1 cellular context compared by ENCODE assay signal in the genomic region with DNA sequence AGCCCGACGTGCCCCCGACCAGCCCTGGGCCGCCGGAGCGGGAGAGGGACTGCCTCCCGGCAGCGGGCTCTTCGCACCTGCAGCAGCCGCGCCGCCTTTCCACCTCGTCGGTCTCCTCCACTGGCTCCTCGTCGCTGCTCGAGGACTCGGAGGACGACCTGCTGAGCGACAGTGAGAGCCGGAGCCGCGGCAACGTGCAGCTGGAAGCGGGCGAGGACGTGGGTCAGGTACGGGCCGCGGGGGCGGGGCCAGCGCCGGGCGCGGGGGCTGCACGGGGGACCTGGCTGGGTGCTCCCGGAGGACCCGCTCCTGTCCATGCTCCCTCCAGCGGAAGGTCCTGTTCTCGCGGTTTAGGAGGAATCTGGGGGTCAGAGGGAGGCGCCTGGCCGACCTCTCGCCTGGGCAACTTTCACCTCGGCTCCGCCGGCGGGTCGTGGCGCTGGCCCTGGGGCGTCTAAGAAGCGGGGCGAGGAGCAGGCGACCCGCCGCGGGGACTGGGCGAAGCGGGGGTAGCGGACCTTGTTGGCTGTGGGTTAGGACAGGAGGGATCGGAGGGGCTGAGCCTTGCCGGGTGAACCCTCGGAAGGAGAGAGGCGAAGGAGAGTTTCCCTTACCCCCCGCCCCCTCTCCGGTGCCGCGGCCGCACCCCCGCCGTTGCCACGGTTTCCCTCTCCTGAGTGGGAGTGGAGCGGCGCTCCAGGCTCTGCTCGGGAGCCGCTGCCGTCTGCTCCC.
TF ChIP-seq lines count a peak whose summit lies in the region.

No MANE protein-coding gene starts in this region.

TF ChIP-seq in HepG2, 621 proteins besides CTCF, POLR2A, EP300 and RAD21 (continued from another document and continues in another):
- TF ChIP-seq, protein P1, sequence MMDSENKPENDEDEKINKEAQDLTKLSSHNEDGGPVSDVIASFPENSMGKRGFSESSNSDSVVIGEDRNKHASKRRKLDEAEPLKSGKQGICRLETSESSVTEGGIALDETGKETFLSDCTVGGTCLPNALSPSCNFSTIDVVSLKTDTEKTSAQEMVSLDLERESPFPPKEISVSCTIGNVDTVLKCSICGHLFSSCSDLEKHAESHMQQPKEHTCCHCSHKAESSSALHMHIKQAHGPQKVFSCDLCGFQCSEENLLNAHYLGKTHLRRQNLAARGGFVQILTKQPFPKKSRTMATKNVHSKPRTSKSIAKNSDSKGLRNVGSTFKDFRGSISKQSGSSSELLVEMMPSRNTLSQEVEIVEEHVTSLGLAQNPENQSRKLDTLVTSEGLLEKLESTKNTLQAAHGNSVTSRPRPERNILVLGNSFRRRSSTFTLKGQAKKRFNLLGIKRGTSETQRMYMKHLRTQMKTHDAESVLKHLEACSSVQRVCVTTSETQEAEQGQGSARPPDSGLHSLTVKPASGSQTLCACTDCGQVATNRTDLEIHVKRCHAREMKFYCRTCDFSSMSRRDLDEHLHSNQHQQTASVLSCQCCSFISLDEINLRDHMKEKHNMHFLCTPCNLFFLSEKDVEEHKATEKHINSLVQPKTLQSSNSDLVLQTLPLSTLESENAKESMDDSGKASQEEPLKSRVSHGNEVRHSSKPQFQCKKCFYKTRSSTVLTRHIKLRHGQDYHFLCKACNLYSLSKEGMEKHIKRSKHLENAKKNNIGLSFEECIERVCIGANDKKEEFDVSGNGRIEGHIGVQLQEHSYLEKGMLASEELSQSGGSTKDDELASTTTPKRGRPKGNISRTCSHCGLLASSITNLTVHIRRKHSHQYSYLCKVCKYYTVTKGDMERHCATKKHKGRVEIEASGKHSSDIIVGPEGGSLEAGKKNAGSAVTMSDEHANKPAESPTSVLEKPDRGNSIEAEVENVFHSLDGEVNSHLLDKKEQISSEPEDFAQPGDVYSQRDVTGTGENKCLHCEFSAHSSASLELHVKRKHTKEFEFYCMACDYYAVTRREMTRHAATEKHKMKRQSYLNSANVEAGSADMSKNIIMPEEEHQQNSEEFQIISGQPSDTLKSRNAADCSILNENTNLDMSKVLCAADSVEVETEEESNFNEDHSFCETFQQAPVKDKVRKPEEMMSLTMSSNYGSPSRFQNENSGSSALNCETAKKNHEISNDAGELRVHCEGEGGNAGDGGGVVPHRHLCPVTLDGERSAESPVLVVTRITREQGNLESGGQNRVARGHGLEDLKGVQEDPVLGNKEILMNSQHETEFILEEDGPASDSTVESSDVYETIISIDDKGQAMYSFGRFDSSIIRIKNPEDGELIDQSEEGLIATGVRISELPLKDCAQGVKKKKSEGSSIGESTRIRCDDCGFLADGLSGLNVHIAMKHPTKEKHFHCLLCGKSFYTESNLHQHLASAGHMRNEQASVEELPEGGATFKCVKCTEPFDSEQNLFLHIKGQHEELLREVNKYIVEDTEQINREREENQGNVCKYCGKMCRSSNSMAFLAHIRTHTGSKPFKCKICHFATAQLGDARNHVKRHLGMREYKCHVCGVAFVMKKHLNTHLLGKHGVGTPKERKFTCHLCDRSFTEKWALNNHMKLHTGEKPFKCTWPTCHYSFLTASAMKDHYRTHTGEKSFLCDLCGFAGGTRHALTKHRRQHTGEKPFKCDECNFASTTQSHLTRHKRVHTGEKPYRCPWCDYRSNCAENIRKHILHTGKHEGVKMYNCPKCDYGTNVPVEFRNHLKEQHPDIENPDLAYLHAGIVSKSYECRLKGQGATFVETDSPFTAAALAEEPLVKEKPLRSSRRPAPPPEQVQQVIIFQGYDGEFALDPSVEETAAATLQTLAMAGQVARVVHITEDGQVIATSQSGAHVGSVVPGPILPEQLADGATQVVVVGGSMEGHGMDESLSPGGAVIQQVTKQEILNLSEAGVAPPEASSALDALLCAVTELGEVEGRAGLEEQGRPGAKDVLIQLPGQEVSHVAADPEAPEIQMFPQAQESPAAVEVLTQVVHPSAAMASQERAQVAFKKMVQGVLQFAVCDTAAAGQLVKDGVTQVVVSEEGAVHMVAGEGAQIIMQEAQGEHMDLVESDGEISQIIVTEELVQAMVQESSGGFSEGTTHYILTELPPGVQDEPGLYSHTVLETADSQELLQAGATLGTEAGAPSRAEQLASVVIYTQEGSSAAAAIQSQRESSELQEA (CRISPR knock-in tag; IDR thresholded peaks at IDR 0.05; ENCODE audit: not compliant biosample characterization), result peak; percentile 6
- TF ChIP-seq KDM2A (CRISPR knock-in tag; IDR thresholded peaks at IDR 0.05; ENCODE audit: borderline replicate concordance, low read depth) (peak; percentile 60; the same call in 1 of the 2 replicates), KLF12 (CRISPR knock-in tag; IDR thresholded peaks at IDR 0.05; ENCODE audit: borderline replicate concordance) (0 out of 2 replicates have a peak, but pooled peaks have one; percentile 47), FOXK1 (CRISPR knock-in tag; IDR thresholded peaks at IDR 0.05; ENCODE audit: borderline replicate concordance, low read depth) (no peak), PHF8 (CRISPR knock-in tag; IDR thresholded peaks at IDR 0.05) (peak; percentile 70), ZNF33B (CRISPR knock-in tag; IDR thresholded peaks at IDR 0.05) (peak; percentile 49; the same call in 1 of the 2 replicates), ZNF792 (CRISPR knock-in tag; IDR thresholded peaks at IDR 0.05) (peak; percentile 55; the same call in 1 of the 2 replicates), ZBTB7A (CRISPR knock-in tag; IDR thresholded peaks at IDR 0.05) (peak; percentile 81; the same call in 1 of the 2 replicates), RBM22 (optimal IDR thresholded peaks at IDR 0.05; ENCODE audit: low read length) (no peak), RXRB (CRISPR knock-in tag; IDR thresholded peaks at IDR 0.05; ENCODE audit: borderline replicate concordance) (peak; percentile 28; the same call in 1 of the 2 replicates), MED13 (CRISPR knock-in tag; IDR thresholded peaks at IDR 0.05) (no peak), ARNTL (CRISPR knock-in tag; IDR thresholded peaks at IDR 0.05) (0 out of 2 replicates have a peak, but pooled peaks have one; percentile 23), HCFC1 (IDR thresholded peaks at IDR 0.05; ENCODE audit: low read depth, low read length) (no peak), MAZ (IDR thresholded peaks at IDR 0.05; ENCODE audit: borderline replicate concordance, low read depth, low read length) (peak; percentile 63; the same call in 1 of the 2 replicates), MAZ (CRISPR knock-in tag; IDR thresholded peaks at IDR 0.05; ENCODE audit: low read depth) (peak; percentile 34; the same call in 1 of the 2 replicates), ZC3H13 (CRISPR knock-in tag; IDR thresholded peaks at IDR 0.05) (0 out of 2 replicates have a peak, but pooled peaks have one; percentile 34), GABPB1 (CRISPR knock-in tag; IDR thresholded peaks at IDR 0.05) (peak; percentile 71; the same call in 1 of the 2 replicates), ZNF335 (CRISPR knock-in tag; IDR thresholded peaks at IDR 0.05) (0 out of 2 replicates have a peak, but pooled peaks have one; percentile 19), TAF1 (CRISPR knock-in tag; IDR thresholded peaks at IDR 0.05) (peak; percentile 75; the same call in 1 of the 2 replicates), GATA4 (IDR thresholded peaks at IDR 0.05; ENCODE audit: borderline replicate concordance, low read depth) (no peak), NRL (CRISPR knock-in tag; IDR thresholded peaks at IDR 0.05; ENCODE audit: borderline replicate concordance) (peak; percentile 70; the same call in 1 of the 2 replicates), ZNF441 (CRISPR knock-in tag; IDR thresholded peaks at IDR 0.05; ENCODE audit: borderline replicate concordance) (no peak; the same call in 1 of the 2 replicates), ZNF644 (CRISPR knock-in tag; IDR thresholded peaks at IDR 0.05; ENCODE audit: low read depth) (no peak)
- TF ChIP-seq, protein P2, sequence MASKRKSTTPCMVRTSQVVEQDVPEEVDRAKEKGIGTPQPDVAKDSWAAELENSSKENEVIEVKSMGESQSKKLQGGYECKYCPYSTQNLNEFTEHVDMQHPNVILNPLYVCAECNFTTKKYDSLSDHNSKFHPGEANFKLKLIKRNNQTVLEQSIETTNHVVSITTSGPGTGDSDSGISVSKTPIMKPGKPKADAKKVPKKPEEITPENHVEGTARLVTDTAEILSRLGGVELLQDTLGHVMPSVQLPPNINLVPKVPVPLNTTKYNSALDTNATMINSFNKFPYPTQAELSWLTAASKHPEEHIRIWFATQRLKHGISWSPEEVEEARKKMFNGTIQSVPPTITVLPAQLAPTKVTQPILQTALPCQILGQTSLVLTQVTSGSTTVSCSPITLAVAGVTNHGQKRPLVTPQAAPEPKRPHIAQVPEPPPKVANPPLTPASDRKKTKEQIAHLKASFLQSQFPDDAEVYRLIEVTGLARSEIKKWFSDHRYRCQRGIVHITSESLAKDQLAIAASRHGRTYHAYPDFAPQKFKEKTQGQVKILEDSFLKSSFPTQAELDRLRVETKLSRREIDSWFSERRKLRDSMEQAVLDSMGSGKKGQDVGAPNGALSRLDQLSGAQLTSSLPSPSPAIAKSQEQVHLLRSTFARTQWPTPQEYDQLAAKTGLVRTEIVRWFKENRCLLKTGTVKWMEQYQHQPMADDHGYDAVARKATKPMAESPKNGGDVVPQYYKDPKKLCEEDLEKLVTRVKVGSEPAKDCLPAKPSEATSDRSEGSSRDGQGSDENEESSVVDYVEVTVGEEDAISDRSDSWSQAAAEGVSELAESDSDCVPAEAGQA (IDR thresholded peaks at IDR 0.05; ENCODE audit: low read depth), result no peak
- TF ChIP-seq, protein P2 (CRISPR knock-in tag; IDR thresholded peaks at IDR 0.05; ENCODE audit: borderline replicate concordance), result 0 out of 2 replicates have a peak, but pooled peaks have one; percentile 44
- TF ChIP-seq, protein P3, sequence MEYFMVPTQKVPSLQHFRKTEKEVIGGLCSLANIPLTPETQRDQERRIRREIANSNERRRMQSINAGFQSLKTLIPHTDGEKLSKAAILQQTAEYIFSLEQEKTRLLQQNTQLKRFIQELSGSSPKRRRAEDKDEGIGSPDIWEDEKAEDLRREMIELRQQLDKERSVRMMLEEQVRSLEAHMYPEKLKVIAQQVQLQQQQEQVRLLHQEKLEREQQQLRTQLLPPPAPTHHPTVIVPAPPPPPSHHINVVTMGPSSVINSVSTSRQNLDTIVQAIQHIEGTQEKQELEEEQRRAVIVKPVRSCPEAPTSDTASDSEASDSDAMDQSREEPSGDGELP (IDR thresholded peaks at IDR 0.05; ENCODE audit: borderline replicate concordance, low read depth), result peak; percentile 31; the same call in 1 of the 2 replicates
- TF ChIP-seq, protein P4, sequence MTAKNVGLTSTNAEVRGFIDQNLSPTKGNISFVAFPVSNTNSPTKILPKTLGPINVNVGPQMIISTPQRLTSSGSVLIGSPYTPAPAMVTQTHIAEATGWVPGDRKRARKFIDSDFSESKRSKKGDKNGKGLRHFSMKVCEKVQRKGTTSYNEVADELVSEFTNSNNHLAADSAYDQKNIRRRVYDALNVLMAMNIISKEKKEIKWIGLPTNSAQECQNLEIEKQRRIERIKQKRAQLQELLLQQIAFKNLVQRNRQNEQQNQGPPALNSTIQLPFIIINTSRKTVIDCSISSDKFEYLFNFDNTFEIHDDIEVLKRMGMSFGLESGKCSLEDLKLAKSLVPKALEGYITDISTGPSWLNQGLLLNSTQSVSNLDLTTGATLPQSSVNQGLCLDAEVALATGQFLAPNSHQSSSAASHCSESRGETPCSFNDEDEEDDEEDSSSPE (CRISPR knock-in tag; IDR thresholded peaks at IDR 0.05), result peak; percentile 86
- TF ChIP-seq, protein P5, sequence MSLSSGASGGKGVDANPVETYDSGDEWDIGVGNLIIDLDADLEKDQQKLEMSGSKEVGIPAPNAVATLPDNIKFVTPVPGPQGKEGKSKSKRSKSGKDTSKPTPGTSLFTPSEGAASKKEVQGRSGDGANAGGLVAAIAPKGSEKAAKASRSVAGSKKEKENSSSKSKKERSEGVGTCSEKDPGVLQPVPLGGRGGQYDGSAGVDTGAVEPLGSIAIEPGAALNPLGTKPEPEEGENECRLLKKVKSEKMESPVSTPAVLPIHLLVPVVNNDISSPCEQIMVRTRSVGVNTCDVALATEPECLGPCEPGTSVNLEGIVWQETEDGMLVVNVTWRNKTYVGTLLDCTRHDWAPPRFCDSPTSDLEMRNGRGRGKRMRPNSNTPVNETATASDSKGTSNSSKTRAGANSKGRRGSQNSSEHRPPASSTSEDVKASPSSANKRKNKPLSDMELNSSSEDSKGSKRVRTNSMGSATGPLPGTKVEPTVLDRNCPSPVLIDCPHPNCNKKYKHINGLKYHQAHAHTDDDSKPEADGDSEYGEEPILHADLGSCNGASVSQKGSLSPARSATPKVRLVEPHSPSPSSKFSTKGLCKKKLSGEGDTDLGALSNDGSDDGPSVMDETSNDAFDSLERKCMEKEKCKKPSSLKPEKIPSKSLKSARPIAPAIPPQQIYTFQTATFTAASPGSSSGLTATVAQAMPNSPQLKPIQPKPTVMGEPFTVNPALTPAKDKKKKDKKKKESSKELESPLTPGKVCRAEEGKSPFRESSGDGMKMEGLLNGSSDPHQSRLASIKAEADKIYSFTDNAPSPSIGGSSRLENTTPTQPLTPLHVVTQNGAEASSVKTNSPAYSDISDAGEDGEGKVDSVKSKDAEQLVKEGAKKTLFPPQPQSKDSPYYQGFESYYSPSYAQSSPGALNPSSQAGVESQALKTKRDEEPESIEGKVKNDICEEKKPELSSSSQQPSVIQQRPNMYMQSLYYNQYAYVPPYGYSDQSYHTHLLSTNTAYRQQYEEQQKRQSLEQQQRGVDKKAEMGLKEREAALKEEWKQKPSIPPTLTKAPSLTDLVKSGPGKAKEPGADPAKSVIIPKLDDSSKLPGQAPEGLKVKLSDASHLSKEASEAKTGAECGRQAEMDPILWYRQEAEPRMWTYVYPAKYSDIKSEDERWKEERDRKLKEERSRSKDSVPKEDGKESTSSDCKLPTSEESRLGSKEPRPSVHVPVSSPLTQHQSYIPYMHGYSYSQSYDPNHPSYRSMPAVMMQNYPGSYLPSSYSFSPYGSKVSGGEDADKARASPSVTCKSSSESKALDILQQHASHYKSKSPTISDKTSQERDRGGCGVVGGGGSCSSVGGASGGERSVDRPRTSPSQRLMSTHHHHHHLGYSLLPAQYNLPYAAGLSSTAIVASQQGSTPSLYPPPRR (CRISPR knock-in tag; IDR thresholded peaks at IDR 0.05; ENCODE audit: borderline replicate concordance), result 0 out of 2 replicates have a peak, but pooled peaks have one; percentile 24
- TF ChIP-seq, protein P6, sequence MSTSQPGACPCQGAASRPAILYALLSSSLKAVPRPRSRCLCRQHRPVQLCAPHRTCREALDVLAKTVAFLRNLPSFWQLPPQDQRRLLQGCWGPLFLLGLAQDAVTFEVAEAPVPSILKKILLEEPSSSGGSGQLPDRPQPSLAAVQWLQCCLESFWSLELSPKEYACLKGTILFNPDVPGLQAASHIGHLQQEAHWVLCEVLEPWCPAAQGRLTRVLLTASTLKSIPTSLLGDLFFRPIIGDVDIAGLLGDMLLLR (CRISPR knock-in tag; IDR thresholded peaks at IDR 0.05), result 0 out of 2 replicates have a peak, but pooled peaks have one; percentile 5
